Comparison of ENCODE assay signal across 8 cellular contexts in genomic region chrX:47483310-47484268, GRCh38. TPM values are rescaled to one million over a fixed set of nuclear protein-coding genes. Genes with fewer than 3 reads are reported as not detected.
DNase-seq lines count a peak whose midpoint lies in the region; ATAC-seq and TF ChIP-seq lines count a peak whose summit lies in the region.

No MANE protein-coding gene starts in this region.

- H4K8ac ChIP-seq in trophoblast cell (ENCODE audit: low read depth, low read length) = peak overlapping the region; percentile 82

- H3K36me3 ChIP-seq in BJ (ENCODE audit: control insufficient read depth, insufficient read depth, low read length) (no peaks in the 10 kb centered on the region), trophoblast cell (ENCODE audit: control insufficient read depth in 1 of 2, insufficient read depth in 2 of 2, low read length in 2 of 2) (no peaks in the 10 kb centered on the region)

- H2AK5ac ChIP-seq in trophoblast cell (ENCODE audit: low read length) = no peak overlapping the region

- H3K9me3 Mint-ChIP-seq in activated T-cell treated with anti-CD3 and anti-CD28 coated beads, Interleukin-2, amount 50 U/mL, for 72 hours = no peaks in the 10 kb centered on the region

- peak overlapping the region; percentile 96 for H3K14ac ChIP-seq in trophoblast cell (ENCODE audit: low read length)

- peak overlapping the region; percentile 92 for H3K4me2 ChIP-seq in trophoblast cell (ENCODE audit: low read length)

- POLR2A ChIA-PET in BJ (lab: Charles Lee) = no interaction called here

- peak overlapping the region; percentile 88 for H3K27ac Mint-ChIP-seq in activated T-cell treated with anti-CD3 and anti-CD28 coated beads, Interleukin-2, amount 50 U/mL, for 72 hours

- H3K27me3 ChIP-seq in BJ (ENCODE audit: control insufficient read depth, insufficient read depth, low read length) (no peaks in the 10 kb centered on the region), HL-60 (ENCODE audit: insufficient read depth, poor library complexity, severe bottlenecking) (no peaks in the 10 kb centered on the region), trophoblast cell (ENCODE audit: insufficient read depth, low read length) (no peaks in the 10 kb centered on the region)

- DNase-seq in BJ (ENCODE audit: low read depth) = no peak
- DNase-seq in HL-60 (ENCODE audit: low read depth in 1 of 2, low spot score in 1 of 2) = no peak
- peak in 1 of 2 donors; percentile 1 for DNase-seq in activated T-cell treated with anti-CD3 and anti-CD28 coated beads, Interleukin-2, amount 50 U/mL, for 72 hours
- DNase-seq in head of caudate nucleus = peak in 30 of 42 donors; percentile 4 to 51 (median 16)
- DNase-seq in trophoblast cell = peak in 1 of 2 donors; percentile 23
- no peak for DNase-seq in NCI-H128 (lab: John Stamatoyannopoulos, UW; ENCODE audit: unreplicated experiment)
- no peak for DNase-seq in activated gamma-delta T cell treated with Interleukin-2 at 50 U/mL for 16 hours
- DNase-seq in GOT3 (lab: John Stamatoyannopoulos, UW) = no peak

- H3K9me3 ChIP-seq in trophoblast cell (ENCODE audit: insufficient read depth, low read depth, low read length) = no peaks in the 10 kb centered on the region

- H4K12ac ChIP-seq in trophoblast cell (ENCODE audit: low read depth, low read length) = no peak overlapping the region

- no peak overlapping the region for H2BK5ac ChIP-seq in trophoblast cell (ENCODE audit: low read depth, low read length, poor library complexity)

- H2BK120ac ChIP-seq in trophoblast cell (ENCODE audit: insufficient read depth, low read length, poor library complexity) = no peak overlapping the region

- no CpG with 5 or more reads among the region's 24 CpGs for WGBS in trophoblast cell (ENCODE audit: extremely low coverage, insufficient coverage, insufficient read length)

- TF ChIP-seq CTCF in BJ (IDR thresholded peaks at IDR 0.05; ENCODE audit: insufficient read depth, low read depth, low read length) = no peak
- TF ChIP-seq CTCF in HL-60 (IDR thresholded peaks at IDR 0.05; ENCODE audit: insufficient read depth, low read length) = no peak

- no peaks in the 10 kb centered on the region for H3K36me3 Mint-ChIP-seq in activated T-cell treated with anti-CD3 and anti-CD28 coated beads, Interleukin-2, amount 50 U/mL, for 72 hours (ENCODE audit: insufficient read depth in 2 of 2)

- H3K79me1 ChIP-seq in trophoblast cell (ENCODE audit: low read length) = peaks cover 6% of the 10 kb centered on the region

- H3K27ac ChIP-seq in HL-60 (replicated peaks) = peak overlapping the region; percentile 99
- no peak overlapping the region for H3K27ac ChIP-seq in trophoblast cell (ENCODE audit: low read depth, low read length)

- H4K91ac ChIP-seq in trophoblast cell (ENCODE audit: low read depth, low read length) = peak overlapping the region; percentile 96

- peak overlapping the region; percentile 15 for H2AFZ ChIP-seq in trophoblast cell (ENCODE audit: insufficient read depth, low read length, poor library complexity)

- H3K18ac ChIP-seq in trophoblast cell (ENCODE audit: low read length) = no peak overlapping the region

- intact Hi-C loops in head of caudate nucleus (cut with DNase I) = no loop called here

- peaks cover 43% of the 10 kb centered on the region for H3K4me1 Mint-ChIP-seq in activated T-cell treated with anti-CD3 and anti-CD28 coated beads, Interleukin-2, amount 50 U/mL, for 72 hours (ENCODE audit: low read depth)

- H3K4me3 Mint-ChIP-seq in activated T-cell treated with anti-CD3 and anti-CD28 coated beads, Interleukin-2, amount 50 U/mL, for 72 hours = peak overlapping the region; percentile 82 to 88

- H3K4me1 ChIP-seq in trophoblast cell (ENCODE audit: control insufficient read depth in 1 of 2, insufficient read depth in 2 of 2, low read length in 2 of 2) = peaks cover 0 to 2% of the 10 kb centered on the region in 2 experiments

- H3K27me3 Mint-ChIP-seq in activated T-cell treated with anti-CD3 and anti-CD28 coated beads, Interleukin-2, amount 50 U/mL, for 72 hours (ENCODE audit: low read depth) = no peaks in the 10 kb centered on the region

- no peak overlapping the region for H3K23ac ChIP-seq in trophoblast cell (ENCODE audit: low read length)

- H3K4ac ChIP-seq in trophoblast cell (ENCODE audit: low read depth, low read length) = no peak overlapping the region

- no peak for ATAC-seq in activated T-cell treated with anti-CD3 and anti-CD28 coated beads, Interleukin-2, amount 50 U/mL, for 72 hours (replicated peaks in 1 of 2)

- no peak overlapping the region for H2BK12ac ChIP-seq in trophoblast cell (ENCODE audit: low read length)

- H3K4me3 ChIP-seq in BJ (ENCODE audit: low read depth, low read length) (peak overlapping the region; percentile 66), HL-60 (replicated peaks; ENCODE audit: insufficient read depth, low read length) (peak overlapping the region; percentile 63), trophoblast cell (ENCODE audit: low read depth, low read length) (peak overlapping the region; percentile 82)

- CTCF ChIA-PET in BJ (lab: Yijun Ruan, JAX) = no interaction called here

- peak overlapping the region; percentile 69 for H3K9ac ChIP-seq in trophoblast cell (ENCODE audit: low read length)

- H3K79me2 ChIP-seq in trophoblast cell (ENCODE audit: control insufficient read depth, insufficient read depth, low read length, poor library complexity) = peaks cover 2% of the 10 kb centered on the region

RNA-seq across cellular contexts. Expression of gene ZNF41, which starts 0.6 kb away (rescaled TPM):
- 4.8 and 6.5 TPM in 2 replicates for polyA plus RNA-seq in BJ (2011; rRNA removed)
- polyA minus RNA-seq in BJ (2011; rRNA and poly(A)+ RNA removed) = 2.9 and 4.0 TPM in 2 replicates
- total RNA-seq in activated T-cell treated with anti-CD3 and anti-CD28 coated beads, Interleukin-2, amount 50 U/mL, for 72 hours = 1 to 10 TPM; 6.1 to 8.2 TPM
- 3.0 and 3.5 TPM in 2 replicates for polyA plus RNA-seq in trophoblast cell (2013)

Comparison
In these comparisons a context has a peak if more than half of its experiments do, and no peak if none do; other contexts are left out.
1. DNase-seq: peak in head of caudate nucleus (30 of 42); none in BJ (single experiment), HL-60 (0 of 2), NCI-H128 (single experiment), activated gamma-delta T cell treated with Interleukin-2 at 50 U/mL for 16 hours (single experiment) and GOT3 (single experiment).
2. Peak in every context shown above with its lines, with median percentiles within 50 percentile points of each other: H3K4me3 ChIP-seq.